ENCODE assay signal across 7 cellular contexts in genomic region chr5:148733601-148734438, GRCh38.
DNase-seq lines count a peak whose midpoint lies in the region; TF ChIP-seq lines count a peak whose summit lies in the region.

No MANE protein-coding gene starts in this region.

- H3K4me3 ChIP-seq in SK-N-SH (ENCODE audit: low read depth in 2 of 2, low read length in 1 of 2) (peak overlapping the region in 1 of 2 experiments; percentile 29; a peak in 1 of 4 replicates), cardiac muscle cell (no peak overlapping the region), prostate gland (no peak overlapping the region), vagina (no peak overlapping the region)

- TF ChIP-seq POLR2A in prostate gland (IDR thresholded peaks at IDR 0.05): no peak
- TF ChIP-seq POLR2A in vagina (IDR thresholded peaks at IDR 0.05): no peak

- H3K4me1 ChIP-seq in SK-N-SH (ENCODE audit: control insufficient read depth in 1 of 2, insufficient read depth in 2 of 2, low read depth in 1 of 2, low read length in 1 of 2) (peaks cover 0 to 15% of the 10 kb centered on the region in 2 experiments; a peak in 2 of 4 replicates), cardiac muscle cell (ENCODE audit: low read depth) (peaks cover 25% of the 10 kb centered on the region), prostate gland (replicated peaks) (no peaks in the 10 kb centered on the region), vagina (no peaks in the 10 kb centered on the region)

- no peak overlapping the region for H3K27ac Mint-ChIP-seq in activated naive CD8-positive, alpha-beta T cell treated with anti-CD3 and anti-CD28 coated beads for 36 hours

- intact Hi-C loops in prostate gland (cut with DNase I): loop anchor here (2.0 to 5.0 kb wide), 4 partner anchors 265 to 557 kb away; no protein-coding TSS in a partner anchor
- intact Hi-C loops in vagina (cut with DNase I): loop anchor here (10.0 kb wide), 2 partner anchors 289 to 381 kb away; no protein-coding TSS in a partner anchor

- H3K27me3 ChIP-seq in SK-N-SH (ENCODE audit: insufficient read depth) (no peaks in the 10 kb centered on the region), cardiac muscle cell (no peaks in the 10 kb centered on the region), prostate gland (replicated peaks; ENCODE audit: insufficient read depth) (no peaks in the 10 kb centered on the region), vagina (no peaks in the 10 kb centered on the region)

- H3K9me3 ChIP-seq in SK-N-SH (no peaks in the 10 kb centered on the region), cardiac muscle cell (ENCODE audit: low read depth) (no peaks in the 10 kb centered on the region), prostate gland (no peaks in the 10 kb centered on the region), vagina (no peaks in the 10 kb centered on the region)

- H4K20me1 ChIP-seq in SK-N-SH (ENCODE audit: insufficient read depth): no peaks in the 10 kb centered on the region

- peak; percentile 86 for TF ChIP-seq RAD21 in SK-N-SH (IDR thresholded peaks at IDR 0.05; ENCODE audit: low read length)

- peaks cover 19% of the 10 kb centered on the region for H3F3A ChIP-seq in SK-N-SH (replicated peaks; ENCODE audit: insufficient read depth)

- TF ChIP-seq EP300 in SK-N-SH (IDR thresholded peaks at IDR 0.05; ENCODE audit: borderline replicate concordance in 1 of 2, low read depth in 1 of 2, low read length in 1 of 2): no peak

- TF ChIP-seq CTCF in GM12873 (IDR thresholded peaks at IDR 0.05; ENCODE audit: insufficient read depth, low read depth, low read length, missing control alignments) (peak; percentile 72), SK-N-SH (IDR thresholded peaks at IDR 0.05) (peak; percentile 82), cardiac muscle cell (IDR thresholded peaks at IDR 0.05; ENCODE audit: low read depth, low read length) (peak; percentile 66), prostate gland (IDR thresholded peaks at IDR 0.05) (peak; percentile 16 to 81 (median 76)), vagina (IDR thresholded peaks at IDR 0.05) (peak; percentile 58 to 66 (median 65))

- DNase-seq in LoVo (ENCODE audit: low spot score): peak; percentile 86
- peak; percentile 30 for DNase-seq in SK-N-SH
- DNase-seq in activated naive CD8-positive, alpha-beta T cell treated with anti-CD3 and anti-CD28 coated beads for 36 hours: peak; percentile 44
- DNase-seq in cardiac muscle cell (ENCODE audit: low read depth in 1 of 2, low spot score in 1 of 2): peak; percentile 86 to 91
- peak; percentile 87 for DNase-seq in prostate gland (ENCODE audit: low spot score)
- DNase-seq in vagina (ENCODE audit: extremely low spot score in 2 of 2): no peak

- H3K4me1 Mint-ChIP-seq in activated naive CD8-positive, alpha-beta T cell treated with anti-CD3 and anti-CD28 coated beads for 36 hours: peaks cover 5% of the 10 kb centered on the region

- no peaks in the 10 kb centered on the region for H3K36me3 Mint-ChIP-seq in activated naive CD8-positive, alpha-beta T cell treated with anti-CD3 and anti-CD28 coated beads for 36 hours

- CTCF ChIA-PET in SK-N-SH (lab: Yijun Ruan, JAX): interaction anchor here (0.6 to 20.1 kb wide), 73 partner anchors 7 to 616 kb away, joined by 3 to 704 read pairs (median 4); no protein-coding TSS in a partner anchor

- H3K27ac ChIP-seq in SK-N-SH (ENCODE audit: low read depth in 2 of 2, low read length in 1 of 2) (no peak overlapping the region), cardiac muscle cell (no peak overlapping the region), prostate gland (no peak overlapping the region), vagina (no peak overlapping the region)

- H2AFZ ChIP-seq in SK-N-SH (ENCODE audit: low read depth): peak overlapping the region; percentile 43; the same call in 1 of the 2 replicates

- 42% methylated on average over 11 of the region's 11 CpGs for WGBS in SK-N-SH (ENCODE audit: low lambda C conversion rate)
- 30% methylated on average over 11 of the region's 11 CpGs for WGBS in prostate gland

- peaks cover 25% of the 10 kb centered on the region for H3K27me3 Mint-ChIP-seq in activated naive CD8-positive, alpha-beta T cell treated with anti-CD3 and anti-CD28 coated beads for 36 hours

- no peak overlapping the region; the same call in 1 of the 2 replicates for H3K9ac ChIP-seq in SK-N-SH

- H3K79me2 ChIP-seq in SK-N-SH (ENCODE audit: insufficient read depth): no peaks in the 10 kb centered on the region

- POLR2A ChIA-PET in SK-N-SH (lab: Yijun Ruan, JAX): interaction anchor here (1.0 kb wide), 1 partner anchor 301 kb away, joined by 3 read pairs; no protein-coding TSS in a partner anchor

- no peaks in the 10 kb centered on the region for H3K9me2 ChIP-seq in SK-N-SH

- no peak overlapping the region for H3K4me2 ChIP-seq in SK-N-SH

- H3K9me3 Mint-ChIP-seq in activated naive CD8-positive, alpha-beta T cell treated with anti-CD3 and anti-CD28 coated beads for 36 hours: no peaks in the 10 kb centered on the region

- no peak overlapping the region for H3K4me3 Mint-ChIP-seq in activated naive CD8-positive, alpha-beta T cell treated with anti-CD3 and anti-CD28 coated beads for 36 hours

- no peaks in the 10 kb centered on the region for H3K36me3 ChIP-seq in SK-N-SH (replicated peaks in 1 of 2; ENCODE audit: control insufficient read depth in 1 of 2, insufficient read depth in 2 of 2, low read length in 1 of 2)
- H3K36me3 ChIP-seq in cardiac muscle cell: no peaks in the 10 kb centered on the region
- no peaks in the 10 kb centered on the region for H3K36me3 ChIP-seq in prostate gland
- no peaks in the 10 kb centered on the region for H3K36me3 ChIP-seq in vagina

TF ChIP-seq in SK-N-SH, 30 proteins besides CTCF, POLR2A, EP300 and RAD21:
- no peak for TF ChIP-seq ELF1 (IDR thresholded peaks at IDR 0.05)
- no peak for TF ChIP-seq ZBTB33 (IDR thresholded peaks at IDR 0.05; ENCODE audit: borderline replicate concordance, low read depth)
- TF ChIP-seq MEF2A (IDR thresholded peaks at IDR 0.05; ENCODE audit: borderline replicate concordance, low read depth): no peak
- TF ChIP-seq, protein P1, sequence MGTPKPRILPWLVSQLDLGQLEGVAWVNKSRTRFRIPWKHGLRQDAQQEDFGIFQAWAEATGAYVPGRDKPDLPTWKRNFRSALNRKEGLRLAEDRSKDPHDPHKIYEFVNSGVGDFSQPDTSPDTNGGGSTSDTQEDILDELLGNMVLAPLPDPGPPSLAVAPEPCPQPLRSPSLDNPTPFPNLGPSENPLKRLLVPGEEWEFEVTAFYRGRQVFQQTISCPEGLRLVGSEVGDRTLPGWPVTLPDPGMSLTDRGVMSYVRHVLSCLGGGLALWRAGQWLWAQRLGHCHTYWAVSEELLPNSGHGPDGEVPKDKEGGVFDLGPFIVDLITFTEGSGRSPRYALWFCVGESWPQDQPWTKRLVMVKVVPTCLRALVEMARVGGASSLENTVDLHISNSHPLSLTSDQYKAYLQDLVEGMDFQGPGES (IDR thresholded peaks at IDR 0.05; ENCODE audit: low read depth, low read length): no peak
- TF ChIP-seq SMC3 (IDR thresholded peaks at IDR 0.05; ENCODE audit: low read depth, low read length): peak; percentile 84
- TF ChIP-seq, protein P2, sequence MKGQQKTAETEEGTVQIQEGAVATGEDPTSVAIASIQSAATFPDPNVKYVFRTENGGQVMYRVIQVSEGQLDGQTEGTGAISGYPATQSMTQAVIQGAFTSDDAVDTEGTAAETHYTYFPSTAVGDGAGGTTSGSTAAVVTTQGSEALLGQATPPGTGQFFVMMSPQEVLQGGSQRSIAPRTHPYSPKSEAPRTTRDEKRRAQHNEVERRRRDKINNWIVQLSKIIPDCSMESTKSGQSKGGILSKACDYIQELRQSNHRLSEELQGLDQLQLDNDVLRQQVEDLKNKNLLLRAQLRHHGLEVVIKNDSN (IDR thresholded peaks at IDR 0.05; ENCODE audit: borderline replicate concordance, low read depth): no peak
- no peak for TF ChIP-seq GATA2 (CRISPR knock-in tag; IDR thresholded peaks at IDR 0.05)

Comparison
In these comparisons a context has a peak if more than half of its experiments do, and no peak if none do; other contexts are left out.
1. DNase-seq: peak in LoVo (single experiment), SK-N-SH (single experiment), activated naive CD8-positive, alpha-beta T cell treated with anti-CD3 and anti-CD28 coated beads for 36 hours (single experiment), cardiac muscle cell (2 of 2) and prostate gland (single experiment); none in vagina (0 of 2).
2. Peak in every context shown above with its lines, with median percentiles within 50 percentile points of each other: CTCF ChIP-seq.